ENCODE assay signal across 9 cellular contexts in the genomic region with DNA sequence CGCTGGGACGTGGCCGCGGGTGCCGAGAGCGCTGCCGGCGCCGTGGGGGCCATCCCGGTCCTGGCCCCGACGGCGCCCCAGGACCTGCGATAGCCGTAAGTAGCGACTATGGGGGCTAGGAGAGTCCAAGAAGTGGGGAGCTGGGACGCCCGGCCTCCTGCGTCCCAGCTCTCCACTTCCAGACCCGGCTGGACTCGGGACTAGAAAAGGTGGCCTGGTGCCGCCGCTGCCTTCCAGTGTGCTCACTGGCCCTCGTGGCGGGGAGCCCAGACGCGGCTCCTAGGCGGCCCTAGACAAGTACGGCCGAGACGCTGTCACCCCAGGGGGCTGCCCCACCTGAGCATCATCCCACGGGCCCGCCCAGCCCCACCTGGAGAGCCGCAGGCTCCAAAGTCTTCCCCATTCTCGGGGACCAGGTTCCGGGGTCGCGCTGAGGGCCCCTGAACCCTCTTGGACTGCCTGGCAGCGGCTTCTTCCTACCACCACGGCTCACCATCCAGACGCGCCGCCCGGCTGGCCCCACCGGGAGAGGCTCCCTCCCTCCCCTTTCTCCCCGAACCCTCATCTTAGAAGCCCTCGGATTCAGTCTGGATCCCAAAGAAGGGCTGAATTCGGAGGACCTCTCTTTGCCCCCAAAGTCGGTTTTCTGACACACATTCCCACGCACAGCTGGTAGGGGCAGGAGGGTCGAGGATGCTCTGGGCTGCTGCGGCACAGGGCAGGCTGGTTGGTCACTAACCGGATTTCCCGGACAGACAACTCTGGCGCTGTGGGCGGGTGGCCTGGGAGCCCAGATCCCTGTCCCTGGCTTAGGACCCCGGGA. TPM values are rescaled to one million over a fixed set of nuclear protein-coding genes. Genes with fewer than 3 reads are reported as not detected.
DNase-seq lines count a peak whose midpoint lies in the region; ATAC-seq and TF ChIP-seq lines count a peak whose summit lies in the region.
"Had no signal": no experiment of that assay in that cellular context is flagged by ENCODE, and none has a peak within 500 bp of the region (broad histone marks: within the 10 kb centered on the region; RNA-seq: fewer than 3 reads in every experiment).

No MANE protein-coding gene starts in this region.

- no peaks in the 10 kb centered on the region for H3K36me3 Mint-ChIP-seq in activated T-helper 17 cell treated with anti-CD3 and anti-CD28 coated beads, Interleukin-2, amount 50 U/mL, for 72 hours (ENCODE audit: low read depth)
- no peaks in the 10 kb centered on the region for H3K36me3 Mint-ChIP-seq in activated CD8-positive, alpha-beta memory T cell treated with anti-CD3 and anti-CD28 coated beads, Interleukin-2, amount 10 ng/mL, durations not matched to agents 7 days and 5 days

- H3K4me1 ChIP-seq in iPS-15b (ENCODE audit: control insufficient read depth, insufficient read depth, low read length) = peaks cover 6% of the 10 kb centered on the region

- no peak for ATAC-seq in activated T-helper 17 cell treated with anti-CD3 and anti-CD28 coated beads, Interleukin-2, amount 50 U/mL, for 72 hours (replicated peaks)
- no peak for ATAC-seq in activated CD8-positive, alpha-beta memory T cell treated with anti-CD3 and anti-CD28 coated beads, Interleukin-2, amount 10 ng/mL, durations not matched to agents 7 days and 5 days
- no peak for ATAC-seq in GM19452 (IDR thresholded peaks at IDR 0.05; ENCODE audit: unreplicated experiment)

- in situ Hi-C loops in KBM-7 (cut with MboI; ENCODE audit: low pct_unique_long_range_greater_than_20kb, low sequenced_read_pairs) = no loop called here

- H3K27me3 Mint-ChIP-seq in activated T-helper 17 cell treated with anti-CD3 and anti-CD28 coated beads, Interleukin-2, amount 50 U/mL, for 72 hours = peaks cover 33% of the 10 kb centered on the region
- H3K27me3 Mint-ChIP-seq in activated CD8-positive, alpha-beta memory T cell treated with anti-CD3 and anti-CD28 coated beads, Interleukin-2, amount 10 ng/mL, durations not matched to agents 7 days and 5 days = peaks cover 75% of the 10 kb centered on the region

- no peaks in the 10 kb centered on the region for H3K9me3 ChIP-seq in iPS-15b (ENCODE audit: control insufficient read depth, insufficient read depth, low read length)

- H3K9me3 Mint-ChIP-seq in activated T-helper 17 cell treated with anti-CD3 and anti-CD28 coated beads, Interleukin-2, amount 50 U/mL, for 72 hours = no peaks in the 10 kb centered on the region
- no peaks in the 10 kb centered on the region for H3K9me3 Mint-ChIP-seq in activated CD8-positive, alpha-beta memory T cell treated with anti-CD3 and anti-CD28 coated beads, Interleukin-2, amount 10 ng/mL, durations not matched to agents 7 days and 5 days (ENCODE audit: low read depth)

- no peaks in the 10 kb centered on the region for H3K36me3 ChIP-seq in iPS-15b (ENCODE audit: control insufficient read depth, insufficient read depth, low read length)

- DNase-seq in GM20000 (ENCODE audit: low spot score) (peak; percentile 46), retina (peak; percentile 62), KBM-7 (no peak)
- no peak for DNase-seq in activated CD8-positive, alpha-beta memory T cell treated with anti-CD3 and anti-CD28 coated beads, Interleukin-2, amount 10 ng/mL, durations not matched to agents 7 days and 5 days
- DNase-seq in stimulated activated CD4-positive, alpha-beta T cell treated with anti-CD3 and anti-CD28 coated beads, Interleukin-1b, Interleukin-23, amount 100 ng/mL, for 48 hours = no peak
- DNase-seq: stimulated activated naive CD4-positive, alpha-beta T cell had no signal

- peaks cover 69% of the 10 kb centered on the region for H3K27me3 ChIP-seq in iPS-15b (ENCODE audit: control insufficient read depth, insufficient read depth, low read length)

- H3K9ac ChIP-seq in iPS-15b (ENCODE audit: low read depth, low read length) = peak overlapping the region; percentile 16

- H3K4me3 ChIP-seq in iPS-15b (ENCODE audit: low read depth, low read length) = peak overlapping the region; percentile 71

- no peak overlapping the region for H3K27ac Mint-ChIP-seq in activated T-helper 17 cell treated with anti-CD3 and anti-CD28 coated beads, Interleukin-2, amount 50 U/mL, for 72 hours
- no peak overlapping the region for H3K27ac Mint-ChIP-seq in activated CD8-positive, alpha-beta memory T cell treated with anti-CD3 and anti-CD28 coated beads, Interleukin-2, amount 10 ng/mL, durations not matched to agents 7 days and 5 days

- H3K4me3 Mint-ChIP-seq in activated T-helper 17 cell treated with anti-CD3 and anti-CD28 coated beads, Interleukin-2, amount 50 U/mL, for 72 hours = peak overlapping the region; percentile 54
- no peak overlapping the region for H3K4me3 Mint-ChIP-seq in activated CD8-positive, alpha-beta memory T cell treated with anti-CD3 and anti-CD28 coated beads, Interleukin-2, amount 10 ng/mL, durations not matched to agents 7 days and 5 days

- CTCF ChIA-PET in activated CD8-positive, alpha-beta memory T cell treated with anti-CD3 and anti-CD28 coated beads, Interleukin-2, amount 10 ng/mL, durations not matched to agents 7 days and 5 days (lab: Charles Lee) = no interaction called here

- no peak for TF ChIP-seq CTCF in GM20000 (IDR thresholded peaks at IDR 0.05; ENCODE audit: extremely low read depth, missing control alignments)

- H3K4me1 Mint-ChIP-seq in activated T-helper 17 cell treated with anti-CD3 and anti-CD28 coated beads, Interleukin-2, amount 50 U/mL, for 72 hours = no peaks in the 10 kb centered on the region
- peaks cover 3% of the 10 kb centered on the region for H3K4me1 Mint-ChIP-seq in activated CD8-positive, alpha-beta memory T cell treated with anti-CD3 and anti-CD28 coated beads, Interleukin-2, amount 10 ng/mL, durations not matched to agents 7 days and 5 days

RNA-seq across cellular contexts. Expression of gene MDFI, which starts 0.9 kb away (rescaled TPM):
- total RNA-seq in activated T-helper 17 cell treated with anti-CD3 and anti-CD28 coated beads, Interleukin-2, amount 50 U/mL, for 72 hours = not detected
- total RNA-seq in activated CD8-positive, alpha-beta memory T cell treated with anti-CD3 and anti-CD28 coated beads, Interleukin-2, amount 10 ng/mL, durations not matched to agents 7 days and 5 days = not detected

Comparison
In these comparisons a context has a peak if more than half of its experiments do, and no peak if none do; other contexts are left out.
1. DNase-seq: peak in GM20000 (single experiment) and retina (single experiment); none in activated CD8-positive, alpha-beta memory T cell treated with anti-CD3 and anti-CD28 coated beads, Interleukin-2, amount 10 ng/mL, durations not matched to agents 7 days and 5 days (single experiment), stimulated activated CD4-positive, alpha-beta T cell treated with anti-CD3 and anti-CD28 coated beads, Interleukin-1b, Interleukin-23, amount 100 ng/mL, for 48 hours (single experiment) and KBM-7 (single experiment).